In genomic region chr15:74950078-74951000, GRCh38 we compare ENCODE assay signal across 8 cellular contexts. TPM values are rescaled to one million over a fixed set of nuclear protein-coding genes. Genes with fewer than 3 reads are reported as not detected.
DNase-seq lines count a peak whose midpoint lies in the region; ATAC-seq lines count a peak whose summit lies in the region.

No MANE protein-coding gene starts in this region.

- no peaks in the 10 kb centered on the region for H3K9me3 ChIP-seq in CD4-positive, CD25-positive, alpha-beta regulatory T cell (ENCODE audit: control insufficient read depth in 2 of 2, low read length in 2 of 2)
- no peaks in the 10 kb centered on the region for H3K9me3 ChIP-seq in NT2/D1 (ENCODE audit: insufficient read depth, low read length)

- H3K27ac Mint-ChIP-seq in CD4-positive, CD25-positive, alpha-beta regulatory T cell, result no peak overlapping the region
- H3K27ac Mint-ChIP-seq in naive B cell, result peak overlapping the region in 1 of 6 donors; percentile 0
- H3K27ac Mint-ChIP-seq in stimulated activated memory B cell treated with anti-CD40 and anti-IgM and Interleukin-4, amounts not matched to agents 10 μg/mL and 1 μg/mL and 100 μg/mL, for 72 hours, result no peak overlapping the region

- H3K27me3 ChIP-seq in CD4-positive, CD25-positive, alpha-beta regulatory T cell (ENCODE audit: control insufficient read depth, insufficient read depth, low read length), result no peaks in the 10 kb centered on the region
- peaks cover 3% of the 10 kb centered on the region for H3K27me3 ChIP-seq in NT2/D1 (ENCODE audit: insufficient read depth, insufficient read length)

- no peaks in the 10 kb centered on the region for H3K27me3 Mint-ChIP-seq in CD4-positive, CD25-positive, alpha-beta regulatory T cell
- peaks cover 6 to 29% (median 15%) of the 10 kb centered on the region in 3 donors for H3K27me3 Mint-ChIP-seq in naive B cell
- H3K27me3 Mint-ChIP-seq in stimulated activated memory B cell treated with anti-CD40 and anti-IgM and Interleukin-4, amounts not matched to agents 10 μg/mL and 1 μg/mL and 100 μg/mL, for 72 hours, result peaks cover 8% of the 10 kb centered on the region

- DNase-seq in CD4-positive, CD25-positive, alpha-beta regulatory T cell, result peak; percentile 63 to 82 (median 77)
- DNase-seq in NT2/D1 (ENCODE audit: low read depth, low spot score) (peak; percentile 84), epidermal melanocyte (ENCODE audit: insufficient read length, low spot score) (peak; percentile 69), naive B cell (peak; percentile 74)
- DNase-seq in activated CD8-positive, alpha-beta memory T cell treated with anti-CD3 and anti-CD28 coated beads for 48 hours (ENCODE audit: low read depth in 2 of 3, low spot score in 2 of 3), result peak; percentile 31 to 63 (median 61)

- H3K4me1 ChIP-seq in CD4-positive, CD25-positive, alpha-beta regulatory T cell (ENCODE audit: control insufficient read depth, insufficient read depth, low read length, poor library complexity, severe bottlenecking), result no peaks in the 10 kb centered on the region
- peaks cover 18% of the 10 kb centered on the region for H3K4me1 ChIP-seq in NT2/D1 (ENCODE audit: insufficient read depth, insufficient read length)

- peaks cover 0 to 10% (median 2%) of the 10 kb centered on the region in 4 donors for H3K4me1 Mint-ChIP-seq in CD4-positive, CD25-positive, alpha-beta regulatory T cell
- H3K4me1 Mint-ChIP-seq in naive B cell, result peaks cover 4 to 6% (median 5%) of the 10 kb centered on the region in 3 donors
- peaks cover 6% of the 10 kb centered on the region for H3K4me1 Mint-ChIP-seq in stimulated activated memory B cell treated with anti-CD40 and anti-IgM and Interleukin-4, amounts not matched to agents 10 μg/mL and 1 μg/mL and 100 μg/mL, for 72 hours

- ATAC-seq in CD4-positive, CD25-positive, alpha-beta regulatory T cell (ENCODE audit: low read depth in 2 of 2), result peak; percentile 76 to 81
- ATAC-seq in HG02885 (IDR thresholded peaks at IDR 0.05; ENCODE audit: poor library complexity, unreplicated experiment) (peak; percentile 39), naive B cell (ENCODE audit: low read depth in 2 of 2) (peak; percentile 74 to 94), GM21390 (IDR thresholded peaks at IDR 0.05; ENCODE audit: unreplicated experiment) (no peak)
- ATAC-seq in stimulated activated memory B cell treated with anti-CD40 and anti-IgM and Interleukin-4, amounts not matched to agents 10 μg/mL and 1 μg/mL and 100 μg/mL, for 72 hours, result peak; percentile 75

- H3K36me3 ChIP-seq in CD4-positive, CD25-positive, alpha-beta regulatory T cell (ENCODE audit: control insufficient read depth, insufficient read depth, low read length), result no peaks in the 10 kb centered on the region
- H3K36me3 ChIP-seq in NT2/D1 (ENCODE audit: insufficient read depth, insufficient read length, low read length), result no peaks in the 10 kb centered on the region

- no peak overlapping the region for H3K27ac ChIP-seq in CD4-positive, CD25-positive, alpha-beta regulatory T cell (ENCODE audit: insufficient read depth, low read length, poor library complexity, severe bottlenecking)

- H3K4me3 ChIP-seq in CD4-positive, CD25-positive, alpha-beta regulatory T cell (ENCODE audit: low read depth, low read length), result no peak overlapping the region
- no peak overlapping the region for H3K4me3 ChIP-seq in NT2/D1 (ENCODE audit: insufficient read length, low read depth)

- H3K9ac ChIP-seq in NT2/D1 (ENCODE audit: insufficient read length, low read depth), result no peak overlapping the region

- no peaks in the 10 kb centered on the region for H3K36me3 Mint-ChIP-seq in CD4-positive, CD25-positive, alpha-beta regulatory T cell
- H3K36me3 Mint-ChIP-seq in naive B cell, result no peaks in the 10 kb centered on the region
- H3K36me3 Mint-ChIP-seq in stimulated activated memory B cell treated with anti-CD40 and anti-IgM and Interleukin-4, amounts not matched to agents 10 μg/mL and 1 μg/mL and 100 μg/mL, for 72 hours, result no peaks in the 10 kb centered on the region

- H3K9me3 Mint-ChIP-seq in CD4-positive, CD25-positive, alpha-beta regulatory T cell, result no peaks in the 10 kb centered on the region
- H3K9me3 Mint-ChIP-seq in naive B cell, result no peaks in the 10 kb centered on the region
- no peaks in the 10 kb centered on the region for H3K9me3 Mint-ChIP-seq in stimulated activated memory B cell treated with anti-CD40 and anti-IgM and Interleukin-4, amounts not matched to agents 10 μg/mL and 1 μg/mL and 100 μg/mL, for 72 hours

- peak overlapping the region in 1 of 4 donors; percentile 3 for H3K4me3 Mint-ChIP-seq in CD4-positive, CD25-positive, alpha-beta regulatory T cell
- H3K4me3 Mint-ChIP-seq in naive B cell, result no peak overlapping the region
- no peak overlapping the region for H3K4me3 Mint-ChIP-seq in stimulated activated memory B cell treated with anti-CD40 and anti-IgM and Interleukin-4, amounts not matched to agents 10 μg/mL and 1 μg/mL and 100 μg/mL, for 72 hours

RNA-seq across cellular contexts. Expression of gene RPP25, which starts 6.2 kb away (rescaled TPM):
- total RNA-seq in CD4-positive, CD25-positive, alpha-beta regulatory T cell, result 0.54 TPM
- 1 to 10 TPM; 1.6 to 4.6 (median 2.8) TPM for polyA plus RNA-seq in CD4-positive, CD25-positive, alpha-beta regulatory T cell
- 1 to 10 TPM in 5 of 6 donors, under 1 TPM in 1; 0.92 to 3.6 (median 2.7) TPM for polyA plus RNA-seq in naive B cell (ENCODE audit: low read depth in 6 of 6)

RNA-seq across cellular contexts. Expression of gene COX5A, which starts 12.5 kb away (rescaled TPM):
- total RNA-seq in CD4-positive, CD25-positive, alpha-beta regulatory T cell, result 91.8 TPM
- 100 to 1,000 TPM; 383 to 512 (median 449) TPM for polyA plus RNA-seq in CD4-positive, CD25-positive, alpha-beta regulatory T cell
- polyA plus RNA-seq in naive B cell (ENCODE audit: low read depth in 6 of 6), result 100 to 1,000 TPM; 250 to 322 (median 270) TPM

RNA-seq across cellular contexts. Expression of gene FAM219B, which starts 43.7 kb away (rescaled TPM):
- 79.7 TPM for total RNA-seq in CD4-positive, CD25-positive, alpha-beta regulatory T cell
- polyA plus RNA-seq in CD4-positive, CD25-positive, alpha-beta regulatory T cell, result 10 to 100 TPM; 22.0 to 26.9 (median 24.8) TPM
- polyA plus RNA-seq in naive B cell (ENCODE audit: low read depth in 6 of 6), result 10 to 100 TPM; 16.7 to 31.4 (median 22.2) TPM

RNA-seq across cellular contexts. Expression of gene SCAMP5, which starts 45.0 kb away (rescaled TPM):
- 1.3 TPM for total RNA-seq in CD4-positive, CD25-positive, alpha-beta regulatory T cell
- under 1 TPM in 2 of 4 donors, not detected in 2; 0.20 to 0.25 TPM for polyA plus RNA-seq in CD4-positive, CD25-positive, alpha-beta regulatory T cell
- polyA plus RNA-seq in naive B cell (ENCODE audit: low read depth in 6 of 6), result not detected
